In genomic region chr18:35182151-35182550, GRCh38 we compare ENCODE assay signal across 1 cellular context.
TF ChIP-seq lines count a peak whose summit lies in the region.

No MANE protein-coding gene starts in this region.

TF ChIP-seq in K562, 482 proteins besides CTCF, POLR2A, EP300 and RAD21 (continued from another document):
- TF ChIP-seq ZFP91 (CRISPR knock-in tag; IDR thresholded peaks at IDR 0.05) (no peak), MTF1 (CRISPR knock-in tag; IDR thresholded peaks at IDR 0.05; ENCODE audit: borderline replicate concordance) (no peak), HDAC1 (IDR thresholded peaks at IDR 0.05) (no peak), ELF2 (CRISPR knock-in tag; IDR thresholded peaks at IDR 0.05) (no peak), NFE2L1 (tag; IDR thresholded peaks at IDR 0.05; ENCODE audit: borderline replicate concordance, low read depth) (no peak), GTF2A2 (tag; IDR thresholded peaks at IDR 0.05) (no peak), DMBX1 (CRISPR knock-in tag; IDR thresholded peaks at IDR 0.05; ENCODE audit: borderline replicate concordance) (no peak), MTA1 (IDR thresholded peaks at IDR 0.05; ENCODE audit: borderline replicate concordance) (no peak), DLX4 (CRISPR knock-in tag; IDR thresholded peaks at IDR 0.05) (no peak), JUN (IDR thresholded peaks at IDR 0.05; ENCODE audit: borderline replicate concordance, low read depth, low read length) (no peak), JUN (CRISPR knock-in tag; IDR thresholded peaks at IDR 0.05; ENCODE audit: borderline replicate concordance) (no peak)
